ENCODE assay signal across 24 cellular contexts in genomic region chr3:10312391-10312790, GRCh38. TPM values are rescaled to one million over a fixed set of nuclear protein-coding genes. Genes with fewer than 3 reads are reported as not detected.
"Had no signal": no experiment of that assay in that cellular context is flagged by ENCODE, and none has a peak within 500 bp of the region (broad histone marks: within the 10 kb centered on the region; RNA-seq: fewer than 3 reads in every experiment).

No MANE protein-coding gene starts in this region.

- H3K9me3 ChIP-seq: body of pancreas, pancreas, psoas muscle, testis, vagina had no signal

- H3K27ac Mint-ChIP-seq: T-helper 2 cell treated with Interferon-gamma antibody and Interleukin-4, amounts not matched to agents 5 μg/mL and 100 μg/mL, for 36 hours had no signal

- H3K4me3 Mint-ChIP-seq: activated naive CD4-positive, alpha-beta T cell treated with anti-CD3 and anti-CD28 coated beads for 36 hours; activated T-cell treated with anti-CD3 and anti-CD28 coated beads, Interleukin-2, amount 50 U/mL, for 72 hours; naive thymus-derived CD4-positive, alpha-beta T cell; T-cell; T-helper 2 cell treated with Interferon-gamma antibody and Interleukin-4, amounts not matched to agents 5 μg/mL and 100 μg/mL, for 36 hours had no signal

- H3K4me1 ChIP-seq: foreskin keratinocyte, pancreas, psoas muscle, testis had no signal

- H3K4me3 ChIP-seq: body of pancreas, cardiac muscle cell, pancreas, psoas muscle, skin epidermis, testis, vagina had no signal

- ATAC-seq: body of pancreas; foreskin keratinocyte; naive thymus-derived CD4-positive, alpha-beta T cell; T-cell had no signal

- DNase-seq: activated CD4-positive, CD25-positive, alpha-beta regulatory T cell treated with anti-CD3 and anti-CD28 coated beads, Interleukin-2, amount 50 U/mL, for 72 hours; activated CD8-positive, alpha-beta memory T cell treated with anti-CD3 and anti-CD28 coated beads, Interleukin-2, amount 50 U/mL, for 48 hours; activated effector memory CD4-positive, alpha-beta T cell treated with Interleukin-2 at 50 U/mL for 16 hours; activated naive CD4-positive, alpha-beta T cell treated with anti-CD3 and anti-CD28 coated beads for 36 hours; activated T-cell treated with anti-CD3 and anti-CD28 coated beads, Interleukin-2, amount 50 U/mL, for 72 hours; anterior cingulate cortex; erythroblast; foreskin keratinocyte; kidney; naive thymus-derived CD4-positive, alpha-beta T cell; psoas muscle; right cardiac atrium; stimulated activated CD4-positive, alpha-beta T cell treated with anti-CD3 and anti-CD28 coated beads, Interleukin-1b, Interleukin-23, amount 100 ng/mL, for 48 hours; T-cell; testis; trophoblast cell; WERI-Rb-1 had no signal

- H3K27me3 ChIP-seq: body of pancreas, cardiac muscle cell, foreskin keratinocyte, pancreas, testis, vagina had no signal

- FAIRE-seq: kidney, pancreas had no signal

- H3K9me3 Mint-ChIP-seq: activated naive CD4-positive, alpha-beta T cell treated with anti-CD3 and anti-CD28 coated beads for 36 hours; activated T-cell treated with anti-CD3 and anti-CD28 coated beads, Interleukin-2, amount 50 U/mL, for 72 hours; naive thymus-derived CD4-positive, alpha-beta T cell; T-cell; T-helper 2 cell treated with Interferon-gamma antibody and Interleukin-4, amounts not matched to agents 5 μg/mL and 100 μg/mL, for 36 hours had no signal

- H3K27me3 Mint-ChIP-seq: naive thymus-derived CD4-positive, alpha-beta T cell; T-cell had no signal

- H3K27ac ChIP-seq: body of pancreas, cardiac muscle cell, foreskin keratinocyte, pancreas, psoas muscle, skin epidermis, testis, vagina, WERI-Rb-1 had no signal

RNA-seq across cellular contexts. Expression of gene GHRL, which starts 19.6 kb away (rescaled TPM):
- total RNA-seq: activated naive CD4-positive, alpha-beta T cell treated with anti-CD3 and anti-CD28 coated beads for 36 hours; foreskin keratinocyte; glomerular endothelial cell; right cardiac atrium; vagina had no signal
- polyA plus RNA-seq: foreskin keratinocyte had no signal
